8 cellular contexts compared by ENCODE assay signal in the genomic region with DNA sequence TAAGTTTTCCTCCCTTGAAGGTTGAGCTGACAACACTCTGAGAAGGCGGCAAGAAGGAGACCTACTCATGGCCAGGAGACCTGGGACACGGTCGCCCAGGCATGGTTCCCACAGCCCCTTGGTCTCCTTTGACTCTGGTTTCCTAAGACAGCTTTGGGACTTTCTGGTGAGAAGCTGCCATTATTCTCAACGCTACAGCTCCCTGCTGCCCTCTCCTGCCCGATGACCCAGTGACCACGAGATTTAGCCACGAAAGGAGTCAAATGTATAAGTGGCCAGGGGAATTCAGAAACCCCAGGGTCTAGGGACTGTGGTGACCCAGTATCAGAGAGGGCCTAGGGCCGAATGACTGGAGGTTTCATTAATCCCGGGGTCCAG. TPM values are rescaled to one million over a fixed set of nuclear protein-coding genes. Genes with fewer than 3 reads are reported as not detected.
DNase-seq lines count a peak whose midpoint lies in the region; ATAC-seq and TF ChIP-seq lines count a peak whose summit lies in the region.

No MANE protein-coding gene starts in this region.

- H3K9ac ChIP-seq in iPS-20b (ENCODE audit: low read depth, low read length) = peak overlapping the region; percentile 72; the same call in 1 of the 2 replicates
- peak overlapping the region; percentile 52 to 86 (median 80) for H3K9ac ChIP-seq in skeletal muscle tissue (ENCODE audit: low read depth in 1 of 3, low read length in 3 of 3)

- in situ Hi-C loops in astrocyte of the spinal cord (cut with HindIII; ENCODE audit: low sequenced_read_pairs) = no loop called here

- peak in 10 of 14 donors; percentile 38 to 68 (median 54) for DNase-seq in C1 segment of cervical spinal cord (lab: John Stamatoyannopoulos, UW)
- DNase-seq in MV-4-11 (lab: John Stamatoyannopoulos, UW) = peak; percentile 28
- peak; percentile 51 for DNase-seq in astrocyte of the spinal cord (ENCODE audit: low read depth, low spot score)
- no peak for DNase-seq in NCI-H345 treated with DMSO at 0.1 percent for 48 hours (lab: John Stamatoyannopoulos, UW; ENCODE audit: unreplicated experiment)

- H3K27ac ChIP-seq in iPS-20b (ENCODE audit: low read length) = peak overlapping the region; percentile 24
- peak overlapping the region; percentile 69 for H3K27ac ChIP-seq in skeletal muscle tissue (ENCODE audit: low read depth, low read length)

- peak; percentile 58 for TF ChIP-seq CTCF in astrocyte of the spinal cord (IDR thresholded peaks at IDR 0.05; ENCODE audit: low read depth, low read length)

- ATAC-seq in GM18907 (IDR thresholded peaks at IDR 0.05; ENCODE audit: unreplicated experiment) (peak; percentile 16), HG03175 (IDR thresholded peaks at IDR 0.05; ENCODE audit: unreplicated experiment) (no peak)

- H3K27me3 ChIP-seq in iPS-20b (ENCODE audit: insufficient read depth, low read length) (peaks cover 17% of the 10 kb centered on the region), skeletal muscle tissue (ENCODE audit: control insufficient read depth in 3 of 3, insufficient read depth in 3 of 3, low read length in 3 of 3) (no peaks in the 10 kb centered on the region)

- H3K4me3 ChIP-seq in astrocyte of the spinal cord (ENCODE audit: low read depth, low read length) (peak overlapping the region; percentile 58), iPS-20b (ENCODE audit: low read length) (peak overlapping the region; percentile 77), skeletal muscle tissue (ENCODE audit: low read length in 3 of 3) (peak overlapping the region; percentile 76 to 83 (median 83))

- H3K9me3 ChIP-seq in iPS-20b (ENCODE audit: insufficient read depth, low read depth, low read length) (no peaks in the 10 kb centered on the region), skeletal muscle tissue (ENCODE audit: control insufficient read depth in 3 of 3, low read length in 3 of 3) (no peaks in the 10 kb centered on the region)

- H3K4me1 ChIP-seq in iPS-20b (ENCODE audit: insufficient read depth, low read length) (peaks cover 5% of the 10 kb centered on the region; the same call in 1 of the 2 replicates), skeletal muscle tissue (ENCODE audit: control insufficient read depth in 3 of 3, insufficient read depth in 3 of 3, low read length in 3 of 3) (peaks cover 16 to 30% (median 18%) of the 10 kb centered on the region in 3 donors)

- peaks cover 7% of the 10 kb centered on the region for H3K36me3 ChIP-seq in iPS-20b (ENCODE audit: insufficient read depth, low read depth, low read length)
- H3K36me3 ChIP-seq in skeletal muscle tissue (ENCODE audit: control insufficient read depth in 3 of 3, insufficient read depth in 3 of 3, low read length in 3 of 3) = peaks cover 0 to 7% (median 3%) of the 10 kb centered on the region in 3 donors

RNA-seq across cellular contexts. Expression of gene SDF2L1, which starts 0.7 kb away (rescaled TPM):
- 4.2 TPM for total RNA-seq in skeletal muscle tissue

RNA-seq across cellular contexts. Expression of gene CCDC116, which starts 8.8 kb away (rescaled TPM):
- total RNA-seq in skeletal muscle tissue = not detected

RNA-seq across cellular contexts. Expression of gene YDJC, which starts 11.6 kb away (rescaled TPM):
- 1.0 TPM for total RNA-seq in skeletal muscle tissue

RNA-seq across cellular contexts. Expression of gene PPIL2, which starts 24.4 kb away (rescaled TPM):
- 17.7 TPM for total RNA-seq in skeletal muscle tissue
